ENCODE assay signal across 1 cellular context in genomic region chr2:39216495-39217191, GRCh38.
TF ChIP-seq lines count a peak whose summit lies in the region.

No MANE protein-coding gene starts in this region.

TF ChIP-seq in H1, 55 proteins besides CTCF, POLR2A, EP300 and RAD21:
- TF ChIP-seq CHD7 (IDR thresholded peaks at IDR 0.05; ENCODE audit: insufficient replicate concordance, low read length) (no peak), POLR2AphosphoS5 (IDR thresholded peaks at IDR 0.05; ENCODE audit: low read depth, low read length) (no peak), ASH2L (IDR thresholded peaks at IDR 0.05; ENCODE audit: low read length) (no peak), KDM5A (IDR thresholded peaks at IDR 0.05; ENCODE audit: low read length) (no peak), HDAC6 (IDR thresholded peaks at IDR 0.05; ENCODE audit: low read depth, low read length) (no peak), PHF8 (conservative IDR thresholded peaks at IDR 0.05; ENCODE audit: low read depth, low read length) (no peak), GABPA (IDR thresholded peaks at IDR 0.05; ENCODE audit: borderline replicate concordance, insufficient read depth, low read length) (no peak), CBX8 (IDR thresholded peaks at IDR 0.05; ENCODE audit: borderline replicate concordance, low read depth, low read length) (no peak), SP4 (IDR thresholded peaks at IDR 0.05; ENCODE audit: low read length) (no peak), NANOG (IDR thresholded peaks at IDR 0.05; ENCODE audit: insufficient read depth, low read depth, low read length, poor library complexity, severe bottlenecking) (no peak), CTBP2 (IDR thresholded peaks at IDR 0.05; ENCODE audit: borderline replicate concordance, insufficient read depth, insufficient read length, low read length) (no peak), HDAC2 (IDR thresholded peaks at IDR 0.05; ENCODE audit: borderline replicate concordance in 1 of 2, low read depth in 2 of 2, low read length in 2 of 2) (no peak), NRF1 (IDR thresholded peaks at IDR 0.05; ENCODE audit: low read depth, low read length) (no peak), BACH1 (IDR thresholded peaks at IDR 0.05; ENCODE audit: low read length) (no peak), TEAD4 (IDR thresholded peaks at IDR 0.05; ENCODE audit: low read depth, low read length) (no peak), MAX (IDR thresholded peaks at IDR 0.05) (no peak), SIX5 (IDR thresholded peaks at IDR 0.05; ENCODE audit: low read depth, low read length) (no peak)
- TF ChIP-seq, protein P1, sequence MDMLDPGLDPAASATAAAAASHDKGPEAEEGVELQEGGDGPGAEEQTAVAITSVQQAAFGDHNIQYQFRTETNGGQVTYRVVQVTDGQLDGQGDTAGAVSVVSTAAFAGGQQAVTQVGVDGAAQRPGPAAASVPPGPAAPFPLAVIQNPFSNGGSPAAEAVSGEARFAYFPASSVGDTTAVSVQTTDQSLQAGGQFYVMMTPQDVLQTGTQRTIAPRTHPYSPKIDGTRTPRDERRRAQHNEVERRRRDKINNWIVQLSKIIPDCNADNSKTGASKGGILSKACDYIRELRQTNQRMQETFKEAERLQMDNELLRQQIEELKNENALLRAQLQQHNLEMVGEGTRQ (IDR thresholded peaks at IDR 0.05; ENCODE audit: low read length) = no peak
